Comparison of ENCODE assay signal across 1 cellular context in genomic region chr12:80195737-80196136, GRCh38.
TF ChIP-seq lines count a peak whose summit lies in the region.

No MANE protein-coding gene starts in this region.

TF ChIP-seq in GM23338, 12 proteins besides CTCF, POLR2A, EP300 and RAD21 (continued from another document):
- TF ChIP-seq ETS1 (IDR thresholded peaks at IDR 0.05) (no peak), REST (IDR thresholded peaks at IDR 0.05; ENCODE audit: unreplicated experiment) (no peak), ZNF462 (CRISPR knock-in tag; IDR thresholded peaks at IDR 0.05) (no peak), POLR2AphosphoS5 (IDR thresholded peaks at IDR 0.05; ENCODE audit: low read depth) (no peak), JUNB (IDR thresholded peaks at IDR 0.05; ENCODE audit: unreplicated experiment) (no peak), NANOG (IDR thresholded peaks at IDR 0.05; ENCODE audit: borderline replicate concordance) (no peak), STAT1 (IDR thresholded peaks at IDR 0.05; ENCODE audit: unreplicated experiment) (no peak)
TF ChIP-seq in GM23338: peak in this region for 0.
